In genomic region chr1:78676347-78676982, GRCh38 we compare ENCODE assay signal across 8 cellular contexts. TPM values are rescaled to one million over a fixed set of nuclear protein-coding genes. Genes with fewer than 3 reads are reported as not detected.
DNase-seq lines count a peak whose midpoint lies in the region; ATAC-seq and FAIRE-seq lines count a peak whose summit lies in the region.

No MANE protein-coding gene starts in this region.

- H3K9me3 Mint-ChIP-seq in immature natural killer cell = no peaks in the 10 kb centered on the region

- DNase-seq in NCI-H2227 (lab: John Stamatoyannopoulos, UW; ENCODE audit: unreplicated experiment) (peak; percentile 7), NCI-H2227 treated with DMSO at 0.1 percent for 48 hours (lab: John Stamatoyannopoulos, UW) (no peak), HK-2 (ENCODE audit: unreplicated experiment) (peak; percentile 6), RCC 7860 (ENCODE audit: low spot score) (peak; percentile 45), astrocyte of the hippocampus (ENCODE audit: low read depth, low spot score) (peak; percentile 82), immature natural killer cell (peak; percentile 35 to 52 (median 49))
- DNase-seq in stimulated activated CD4-positive, alpha-beta T cell treated with anti-CD3 and anti-CD28 coated beads, Interleukin-15, amount 100 ng/mL, for 48 hours (ENCODE audit: low read depth in 2 of 2) = peak; percentile 7 to 47

- no peak for ATAC-seq in HG03280 (IDR thresholded peaks at IDR 0.05; ENCODE audit: unreplicated experiment)

- H3K36me3 Mint-ChIP-seq in immature natural killer cell = no peaks in the 10 kb centered on the region

- FAIRE-seq in RCC 7860 (lab: Jason Lieb, UNC) = peak; percentile 88

- H3K4me1 Mint-ChIP-seq in immature natural killer cell = peaks cover 4 to 6% of the 10 kb centered on the region in 2 donors

- no peak overlapping the region for H3K4me3 Mint-ChIP-seq in immature natural killer cell

- H3K27ac Mint-ChIP-seq in immature natural killer cell = no peak overlapping the region

- peaks cover 0 to 2% (median 0%) of the 10 kb centered on the region in 3 donors for H3K27me3 Mint-ChIP-seq in immature natural killer cell (ENCODE audit: low read depth in 3 of 3)

RNA-seq across cellular contexts. Expression of gene IFI44, which starts 26.8 kb away (rescaled TPM):
- 10 to 100 TPM in 2 of 3 donors, 1 to 10 TPM in 1; 3.0 to 15.9 (median 14.3) TPM for polyA plus RNA-seq in immature natural killer cell

RNA-seq across cellular contexts. Expression of gene IFI44L, which starts 56.2 kb away (rescaled TPM):
- polyA plus RNA-seq in immature natural killer cell = 1 to 10 TPM in 2 of 3 donors, under 1 TPM in 1; 0.59 to 6.0 (median 4.6) TPM
